ENCODE assay signal across 1 cellular context in the genomic region with DNA sequence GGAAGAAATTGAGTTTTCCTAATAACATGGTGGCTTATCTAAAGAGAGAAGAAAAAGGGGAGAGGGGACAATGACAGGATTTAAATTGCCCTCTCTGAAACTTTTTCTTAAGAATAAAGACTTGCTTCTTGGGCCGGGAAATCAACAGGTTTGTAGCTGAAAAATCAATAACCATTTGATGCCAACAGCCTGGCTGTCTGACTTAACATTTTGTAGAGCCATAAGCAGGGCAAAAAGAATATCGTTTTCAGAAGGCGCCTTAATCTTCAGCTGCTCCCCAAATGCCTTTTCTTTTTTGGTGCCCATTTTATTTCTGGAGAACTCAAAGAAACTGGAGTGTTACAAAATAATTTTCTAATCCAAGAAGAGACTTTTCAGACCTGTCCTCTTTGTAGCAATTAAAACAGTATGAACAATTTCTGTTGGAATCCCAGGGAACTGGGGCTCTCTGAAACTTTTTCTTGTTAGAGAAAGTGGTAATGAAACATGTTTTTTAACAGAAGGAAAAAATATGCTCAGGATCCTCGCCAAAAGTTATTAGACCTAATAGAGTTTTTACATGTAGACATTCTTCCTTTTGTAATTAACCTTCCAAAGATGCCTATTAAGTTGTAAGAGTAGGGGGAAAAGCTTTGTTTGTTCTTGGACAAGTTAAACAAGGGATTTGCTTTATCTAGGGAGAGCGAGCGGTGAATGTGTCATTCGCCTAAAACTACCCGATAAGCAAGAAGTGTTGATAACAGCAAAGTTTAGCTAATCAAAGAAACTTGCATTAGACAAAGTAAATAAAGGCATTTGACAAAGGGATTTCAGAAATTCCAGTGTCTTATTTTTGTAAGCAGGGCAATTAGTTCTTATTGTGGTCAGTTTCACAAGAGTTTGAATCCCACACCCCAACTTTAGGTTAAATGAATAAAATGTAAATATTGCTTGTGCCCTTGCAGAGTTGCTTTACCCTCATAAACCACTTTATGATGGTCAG.
TF ChIP-seq lines count a peak whose summit lies in the region.

No MANE protein-coding gene starts in this region.

TF ChIP-seq in HEK293, 187 proteins besides CTCF, POLR2A, EP300 and RAD21 (continued from another document):
- 0 out of 2 replicates have a peak, but pooled peaks have one; percentile 29 for TF ChIP-seq GFI1B (tag by site-specific recombination; IDR thresholded peaks at IDR 0.05)
- TF ChIP-seq PRDM1 (tag by site-specific recombination; IDR thresholded peaks at IDR 0.05): 0 out of 2 replicates have a peak, but pooled peaks have one; percentile 30
- TF ChIP-seq FEZF1 (tag by site-specific recombination; IDR thresholded peaks at IDR 0.05): peak; percentile 56; the same call in 1 of the 2 replicates
- TF ChIP-seq TCF7L2 (IDR thresholded peaks at IDR 0.05; ENCODE audit: borderline replicate concordance, low read depth, low read length): peak; percentile 74; the same call in 1 of the 2 replicates
- peak; percentile 67 for TF ChIP-seq ZXDB (tag by site-specific recombination; IDR thresholded peaks at IDR 0.05)
- no peak for TF ChIP-seq SALL2 (tag by site-specific recombination; IDR thresholded peaks at IDR 0.05; ENCODE audit: borderline replicate concordance)
- TF ChIP-seq GLI2 (tag by site-specific recombination; IDR thresholded peaks at IDR 0.05; ENCODE audit: borderline replicate concordance, low read depth): 0 out of 2 replicates have a peak, but pooled peaks have one; percentile 4
- TF ChIP-seq, protein P1, sequence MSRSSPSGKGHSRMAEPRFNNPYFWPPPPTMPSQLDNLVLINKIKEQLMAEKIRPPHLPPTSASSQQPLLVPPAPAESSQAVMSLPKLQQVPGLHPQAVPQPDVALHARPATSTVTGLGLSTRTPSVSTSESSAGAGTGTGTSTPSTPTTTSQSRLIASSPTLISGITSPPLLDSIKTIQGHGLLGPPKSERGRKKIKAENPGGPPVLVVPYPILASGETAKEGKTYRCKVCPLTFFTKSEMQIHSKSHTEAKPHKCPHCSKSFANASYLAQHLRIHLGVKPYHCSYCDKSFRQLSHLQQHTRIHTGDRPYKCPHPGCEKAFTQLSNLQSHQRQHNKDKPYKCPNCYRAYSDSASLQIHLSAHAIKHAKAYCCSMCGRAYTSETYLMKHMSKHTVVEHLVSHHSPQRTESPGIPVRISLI (tag by site-specific recombination; IDR thresholded peaks at IDR 0.05): peak; percentile 64; the same call in 1 of the 2 replicates
- no peak for TF ChIP-seq ZSCAN16 (tag by site-specific recombination; IDR thresholded peaks at IDR 0.05)
- peak; percentile 85 for TF ChIP-seq SCRT2 (tag by site-specific recombination; IDR thresholded peaks at IDR 0.05)
- TF ChIP-seq, protein P2, sequence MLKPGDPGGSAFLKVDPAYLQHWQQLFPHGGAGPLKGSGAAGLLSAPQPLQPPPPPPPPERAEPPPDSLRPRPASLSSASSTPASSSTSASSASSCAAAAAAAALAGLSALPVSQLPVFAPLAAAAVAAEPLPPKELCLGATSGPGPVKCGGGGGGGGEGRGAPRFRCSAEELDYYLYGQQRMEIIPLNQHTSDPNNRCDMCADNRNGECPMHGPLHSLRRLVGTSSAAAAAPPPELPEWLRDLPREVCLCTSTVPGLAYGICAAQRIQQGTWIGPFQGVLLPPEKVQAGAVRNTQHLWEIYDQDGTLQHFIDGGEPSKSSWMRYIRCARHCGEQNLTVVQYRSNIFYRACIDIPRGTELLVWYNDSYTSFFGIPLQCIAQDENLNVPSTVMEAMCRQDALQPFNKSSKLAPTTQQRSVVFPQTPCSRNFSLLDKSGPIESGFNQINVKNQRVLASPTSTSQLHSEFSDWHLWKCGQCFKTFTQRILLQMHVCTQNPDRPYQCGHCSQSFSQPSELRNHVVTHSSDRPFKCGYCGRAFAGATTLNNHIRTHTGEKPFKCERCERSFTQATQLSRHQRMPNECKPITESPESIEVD (tag by site-specific recombination; IDR thresholded peaks at IDR 0.05): peak; percentile 88
